In genomic region chrX:154398668-154399526, GRCh38 we compare ENCODE assay signal across 8 cellular contexts.
A peak's percentile ranks its signal among the peaks of the same experiment; 100 is the strongest.
DNase-seq lines count a peak whose midpoint lies in the region; ATAC-seq and TF ChIP-seq lines count a peak whose summit lies in the region.

No MANE protein-coding gene starts in this region.

- H3K27me3 ChIP-seq in layer of hippocampus (ENCODE audit: control insufficient read depth, insufficient read depth, low read length) = no peaks in the 10 kb centered on the region

- TF ChIP-seq CTCF in choroid plexus epithelial cell (conservative IDR thresholded peaks at IDR 0.05; ENCODE audit: low read depth, low read length) = peak; percentile 76

- peak; percentile 89 for DNase-seq in DMS153 treated with DMSO at 0.1 percent for 48 hours (lab: John Stamatoyannopoulos, UW; ENCODE audit: unreplicated experiment)
- DNase-seq in NCI-H226 = peak; percentile 62
- DNase-seq in activated CD4-positive, alpha-beta T cell treated with anti-CD3 and anti-CD28 coated beads for 4 hours = peak; percentile 79
- peak; percentile 87 for DNase-seq in choroid plexus epithelial cell (ENCODE audit: low read depth)
- DNase-seq in stimulated activated CD4-positive, alpha-beta T cell treated with anti-CD3 and anti-CD28 coated beads, Interleukin-15, amount 100 ng/mL, for 48 hours (ENCODE audit: low read depth in 2 of 2) = peak; percentile 66 to 70

- H3K27ac ChIP-seq in layer of hippocampus (ENCODE audit: low read depth, low read length) = peak overlapping the region; percentile 94

- H3K4me3 ChIP-seq in choroid plexus epithelial cell (ENCODE audit: low read depth, low read length) = peak overlapping the region; percentile 79

- peak; percentile 30 for ATAC-seq in HG02852 (IDR thresholded peaks at IDR 0.05; ENCODE audit: unreplicated experiment)
- ATAC-seq in GM19324 (IDR thresholded peaks at IDR 0.05; ENCODE audit: low FRiP score, unreplicated experiment) = no peak
